Comparison of ENCODE assay signal across 13 cellular contexts in the genomic region with DNA sequence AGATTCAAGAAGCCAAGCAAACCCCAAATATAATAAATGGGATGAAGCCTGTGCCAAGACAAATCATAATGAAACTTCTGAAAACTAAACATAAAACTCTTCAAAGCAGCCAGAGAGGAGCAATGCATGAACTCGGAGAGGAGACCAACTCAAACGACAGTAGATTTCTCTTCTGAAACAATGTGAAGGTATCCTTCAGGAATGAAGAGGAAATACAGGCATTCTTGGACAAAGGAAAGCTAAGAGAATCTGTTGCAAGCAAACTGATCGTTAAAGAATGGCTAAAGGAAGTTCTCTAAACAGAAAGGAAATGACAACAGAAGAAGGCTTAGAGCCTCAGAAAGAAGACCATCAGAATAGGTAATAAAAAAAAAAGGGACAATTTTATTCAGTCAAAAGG. TPM values are rescaled to one million over a fixed set of nuclear protein-coding genes. Genes with fewer than 3 reads are reported as not detected.
A peak's percentile ranks its signal among the peaks of the same experiment; 100 is the strongest.
DNase-seq lines count a peak whose midpoint lies in the region; ATAC-seq, FAIRE-seq and TF ChIP-seq lines count a peak whose summit lies in the region.
"Had no signal": no experiment of that assay in that cellular context is flagged by ENCODE, and none has a peak within 500 bp of the region (broad histone marks: within the 10 kb centered on the region; RNA-seq: fewer than 3 reads in every experiment).

No MANE protein-coding gene starts in this region.

- H3K36me3 Mint-ChIP-seq in stimulated activated memory B cell treated with anti-CD40 and anti-IgM and Interleukin-4, amounts not matched to agents 10 μg/mL and 1 μg/mL and 100 μg/mL, for 72 hours = peaks cover 69% of the 10 kb centered on the region

- no peak overlapping the region for H2AFZ ChIP-seq in PC-9
- H2AFZ ChIP-seq in endothelial cell of umbilical vein (ENCODE audit: low read depth, low read length) = peak overlapping the region; percentile 83

- FAIRE-seq in endothelial cell of umbilical vein (lab: Jason Lieb, UNC) = peak; percentile 92
- FAIRE-seq: HepG2 had no signal

- H4K20me1 ChIP-seq in PC-9 (ENCODE audit: insufficient read depth) (peaks cover 16% of the 10 kb centered on the region), endothelial cell of umbilical vein (replicated peaks; ENCODE audit: control insufficient read depth, extremely low read depth, insufficient read depth, low read length) (no peaks in the 10 kb centered on the region)

- H3K27me3 ChIP-seq in heart right ventricle (no peaks in the 10 kb centered on the region), right atrium auricular region (no peaks in the 10 kb centered on the region), PC-9 (ENCODE audit: insufficient read depth, low read depth) (no peaks in the 10 kb centered on the region), endothelial cell of umbilical vein (ENCODE audit: control insufficient read depth in 2 of 2, insufficient read depth in 2 of 2, low read length in 2 of 2) (no peaks in the 10 kb centered on the region)

- peak overlapping the region; percentile 86 for H3K27ac Mint-ChIP-seq in stimulated activated memory B cell treated with anti-CD40 and anti-IgM and Interleukin-4, amounts not matched to agents 10 μg/mL and 1 μg/mL and 100 μg/mL, for 72 hours

- BruUV-seq in PC-9 (replicated peaks; lab: Mats Ljungman, UMichigan) (no TSS peak), endothelial cell of umbilical vein (replicated peaks; lab: Mats Ljungman, UMichigan) (no TSS peak)

- H3K27me3 Mint-ChIP-seq in stimulated activated memory B cell treated with anti-CD40 and anti-IgM and Interleukin-4, amounts not matched to agents 10 μg/mL and 1 μg/mL and 100 μg/mL, for 72 hours = no peaks in the 10 kb centered on the region

- TF ChIP-seq POLR2A in endothelial cell of umbilical vein (IDR thresholded peaks at IDR 0.05; ENCODE audit: low read depth, low read length) = no peak

- 36 to 50% methylated on average over 3 of the region's 3 CpGs for WGBS in heart right ventricle, 2 donors

- H3K27ac ChIP-seq in heart right ventricle (peak overlapping the region in 6 of 10 donors; percentile 3 to 74 (median 33)), right atrium auricular region (peak overlapping the region in 1 of 2 donors; percentile 14), PC-9 (peak overlapping the region; percentile 49; the same call in 1 of the 2 replicates), endothelial cell of umbilical vein (ENCODE audit: insufficient read depth, low read depth, low read length) (peak overlapping the region; percentile 83)
- H3K27ac ChIP-seq: RWPE1 had no signal

- no peak overlapping the region for H3K4me2 ChIP-seq in PC-9
- peak overlapping the region; percentile 85 for H3K4me2 ChIP-seq in endothelial cell of umbilical vein (ENCODE audit: insufficient read depth, low read length)

- H3K4me1 ChIP-seq in heart right ventricle (peaks cover 3 to 66% (median 51%) of the 10 kb centered on the region in 9 donors), right atrium auricular region (peaks cover 0 to 49% of the 10 kb centered on the region in 2 donors), PC-9 (replicated peaks; ENCODE audit: insufficient read depth) (peaks cover 26% of the 10 kb centered on the region), endothelial cell of umbilical vein (ENCODE audit: control insufficient read depth, extremely low read depth, insufficient read depth, low read length) (peaks cover 18% of the 10 kb centered on the region)

- H3K9me3 Mint-ChIP-seq in stimulated activated memory B cell treated with anti-CD40 and anti-IgM and Interleukin-4, amounts not matched to agents 10 μg/mL and 1 μg/mL and 100 μg/mL, for 72 hours = no peaks in the 10 kb centered on the region

- intact Hi-C loops in heart right ventricle (cut with DNase I) = loop anchor here in 2 of 10 donors (5.0 to 10.0 kb wide), 2 partner anchors 35 to 73 kb away; no protein-coding TSS in a partner anchor
- intact Hi-C loops in PC-9 (cut with micrococcal nuclease; ENCODE audit: unreplicated experiment) = no loop called here
- intact Hi-C loops in endothelial cell of umbilical vein (cut with micrococcal nuclease) = loop anchor here (2.0 kb wide), 2 partner anchors 17 to 103 kb away; no protein-coding TSS in a partner anchor

- POLR2A ChIA-PET in PC-9 (lab: Charles Lee; ENCODE audit: unreplicated experiment) (no interaction called here), endothelial cell of umbilical vein (lab: Charles Lee) (no interaction called here)

- H3K9me3 ChIP-seq in heart right ventricle (peaks cover 0 to 6% (median 0%) of the 10 kb centered on the region in 11 donors), right atrium auricular region (no peaks in the 10 kb centered on the region), PC-9 (ENCODE audit: insufficient read depth, low read depth) (no peaks in the 10 kb centered on the region), endothelial cell of umbilical vein (replicated peaks; ENCODE audit: control insufficient read depth, insufficient read depth, low read length) (no peaks in the 10 kb centered on the region)

- DNase-seq in heart right ventricle = no peak
- no peak for DNase-seq in right atrium auricular region (ENCODE audit: low spot score)
- DNase-seq in PC-9 = no peak
- peak; percentile 68 for DNase-seq in endothelial cell of umbilical vein (ENCODE audit: low read depth, low spot score)
- no peak for DNase-seq in left lobe of liver (ENCODE audit: low spot score)
- DNase-seq: activated gamma-delta T cell treated with Interleukin-2 at 50 U/mL for 16 hours, GDM1, NCI-H524 had no signal

- CTCF ChIA-PET in PC-9 (lab: Charles Lee) = no interaction called here
- CTCF ChIA-PET in endothelial cell of umbilical vein (lab: Charles Lee) = interaction anchor here (0.6 to 1.4 kb wide), 9 partner anchors 16 to 127 kb away, joined by 3 to 4 read pairs (median 3); no protein-coding TSS in a partner anchor

- H3K79me2 ChIP-seq in PC-9 (ENCODE audit: low read depth) (peaks cover 98% of the 10 kb centered on the region), endothelial cell of umbilical vein (ENCODE audit: control insufficient read depth, insufficient read depth, low read length) (peaks cover 88% of the 10 kb centered on the region)

- peaks cover 13% of the 10 kb centered on the region; the same call in 1 of the 2 replicates for H3F3A ChIP-seq in PC-9 (ENCODE audit: insufficient read depth, low read depth)

- H3K9me2 ChIP-seq in PC-9 (ENCODE audit: insufficient read depth) = no peaks in the 10 kb centered on the region

- no peak for ATAC-seq in heart right ventricle
- ATAC-seq in stimulated activated memory B cell treated with anti-CD40 and anti-IgM and Interleukin-4, amounts not matched to agents 10 μg/mL and 1 μg/mL and 100 μg/mL, for 72 hours = no peak
- ATAC-seq in HG03045 (IDR thresholded peaks at IDR 0.05; ENCODE audit: unreplicated experiment) = no peak
- no peak for ATAC-seq in HG03097 (IDR thresholded peaks at IDR 0.05; ENCODE audit: low FRiP score, unreplicated experiment)
- ATAC-seq in left lobe of liver = no peak
- ATAC-seq: HepG2 had no signal

- H3K36me3 ChIP-seq in heart right ventricle = peaks cover 0 to 45% (median 0%) of the 10 kb centered on the region in 9 donors
- peaks cover 5% of the 10 kb centered on the region for H3K36me3 ChIP-seq in right atrium auricular region
- H3K36me3 ChIP-seq in PC-9 (ENCODE audit: low read depth) = peaks cover 40% of the 10 kb centered on the region
- peaks cover 0 to 2% of the 10 kb centered on the region in 2 experiments for H3K36me3 ChIP-seq in endothelial cell of umbilical vein (ENCODE audit: control insufficient read depth in 2 of 2, extremely low read depth in 1 of 2, insufficient read depth in 2 of 2, low read length in 2 of 2)

- peaks cover 76% of the 10 kb centered on the region for H3K4me1 Mint-ChIP-seq in stimulated activated memory B cell treated with anti-CD40 and anti-IgM and Interleukin-4, amounts not matched to agents 10 μg/mL and 1 μg/mL and 100 μg/mL, for 72 hours

- dilution Hi-C loops in endothelial cell of umbilical vein (cut with MboI; ENCODE audit: extremely low pct_ligation_motif_present, low sequenced_read_pairs) = no loop called here

- TF ChIP-seq CTCF in heart right ventricle (IDR thresholded peaks at IDR 0.05) (no peak), right atrium auricular region (IDR thresholded peaks at IDR 0.05) (no peak), PC-9 (conservative IDR thresholded peaks at IDR 0.05) (no peak), endothelial cell of umbilical vein (IDR thresholded peaks at IDR 0.05; ENCODE audit: extremely low read depth in 1 of 2, insufficient read depth in 1 of 2, low read depth in 1 of 2, low read length in 2 of 2) (no peak)

- peak overlapping the region; percentile 60 for H3K9ac ChIP-seq in endothelial cell of umbilical vein (replicated peaks; ENCODE audit: extremely low read depth, insufficient read depth, low read length)

- peak overlapping the region; percentile 66 for H3K4me3 Mint-ChIP-seq in stimulated activated memory B cell treated with anti-CD40 and anti-IgM and Interleukin-4, amounts not matched to agents 10 μg/mL and 1 μg/mL and 100 μg/mL, for 72 hours

- no peaks in the 10 kb centered on the region for H3K9me1 ChIP-seq in endothelial cell of umbilical vein (replicated peaks; ENCODE audit: control insufficient read depth, extremely low read depth, insufficient read depth, low read length)

- H3K4me3 ChIP-seq in heart right ventricle = no peak overlapping the region
- H3K4me3 ChIP-seq in right atrium auricular region = no peak overlapping the region
- no peak overlapping the region for H3K4me3 ChIP-seq in PC-9
- H3K4me3 ChIP-seq in endothelial cell of umbilical vein (replicated peaks in 1 of 3; ENCODE audit: insufficient read depth in 1 of 3, low read depth in 1 of 3, low read length in 3 of 3) = peak overlapping the region in 1 of 3 experiments; percentile 48

TF ChIP-seq in endothelial cell of umbilical vein, 7 proteins besides CTCF, POLR2A, EP300 and RAD21:
- TF ChIP-seq POLR2AphosphoS5 (IDR thresholded peaks at IDR 0.05; ENCODE audit: insufficient read depth, low read depth, low read length) (no peak), JUN (IDR thresholded peaks at IDR 0.05; ENCODE audit: borderline replicate concordance, insufficient read depth, insufficient read length, low read depth) (peak; percentile 6)

RNA-seq across cellular contexts. Expression of a gene that starts 6.6 kb away (rescaled TPM):
- 10 to 100 TPM; 25.0 to 46.4 (median 34.5) TPM for total RNA-seq in heart right ventricle
- polyA plus RNA-seq in heart right ventricle = 10 to 100 TPM in 1 of 2 donors, 1 to 10 TPM in 1; 6.4 to 19.4 TPM
- 10 to 100 TPM; 26.3 to 38.8 TPM for total RNA-seq in right atrium auricular region
- total RNA-seq in PC-9 (2021) = 50.8 and 51.7 TPM in 2 replicates
- 56.0 and 63.0 TPM in 2 replicates for total RNA-seq in endothelial cell of umbilical vein
- polyA plus RNA-seq in endothelial cell of umbilical vein = 75.1 and 95.5 TPM in 2 replicates
- 71.0 and 81.6 TPM in 2 replicates for polyA plus RNA-seq in endothelial cell of umbilical vein (2011; cell fraction: cytosol; rRNA removed)
- 43.9 and 56.3 TPM in 2 replicates for polyA plus RNA-seq in endothelial cell of umbilical vein (2011; cell fraction: nucleus; rRNA removed)
- polyA plus RNA-seq in endothelial cell of umbilical vein (2012) = 56.8 and 58.8 TPM in 2 replicates
- 106 TPM in 2 replicates for polyA minus RNA-seq in endothelial cell of umbilical vein
- 18.8 TPM for polyA minus RNA-seq in endothelial cell of umbilical vein (2011; cell fraction: cytosol; rRNA and poly(A)+ RNA removed)
- 35.5 and 39.8 TPM in 2 replicates for polyA minus RNA-seq in endothelial cell of umbilical vein (2011; cell fraction: nucleus; rRNA and poly(A)+ RNA removed)
- 16.2 TPM for total RNA-seq in left lobe of liver
